In genomic region chr2:207042155-207042554, GRCh38 we compare ENCODE assay signal across 19 cellular contexts.
A peak's percentile ranks its signal among the peaks of the same experiment; 100 is the strongest.
DNase-seq lines count a peak whose midpoint lies in the region; ATAC-seq and TF ChIP-seq lines count a peak whose summit lies in the region.
"Had no signal": no experiment of that assay in that cellular context is flagged by ENCODE, and none has a peak within 500 bp of the region (broad histone marks: within the 10 kb centered on the region; RNA-seq: fewer than 3 reads in every experiment).

No MANE protein-coding gene starts in this region.

- no peaks in the 10 kb centered on the region; a peak in 1 of 7 replicates for H3K36me3 Mint-ChIP-seq in H9 (ENCODE audit: insufficient read depth in 1 of 3, low read depth in 3 of 3)

- TF ChIP-seq POLR2A in right lobe of liver (IDR thresholded peaks at IDR 0.05), result no peak

- H4K91ac ChIP-seq in H9 (ENCODE audit: insufficient read length, low read depth, low read length), result no peak overlapping the region

- H3K27me3 Mint-ChIP-seq in H9 (ENCODE audit: low read depth), result no peaks in the 10 kb centered on the region

- intact Hi-C loops in tibial artery (cut with DNase I; ENCODE audit: low total_unique reads), result loop anchor here (5.0 to 10.0 kb wide), 2 partner anchors 93 to 125 kb away; partner anchors contain the start of gene KLF7
- intact Hi-C loops in right lobe of liver (cut with DNase I), result no loop called here

- H3K56ac ChIP-seq in H9 (ENCODE audit: insufficient read length, low read depth, low read length), result no peak overlapping the region

- H3K4me2 ChIP-seq in H9 (ENCODE audit: insufficient read depth, insufficient read length, low read length), result no peak overlapping the region
- H3K4me2 ChIP-seq: PC-9 had no signal

- no peak overlapping the region for H3K4ac ChIP-seq in H9 (ENCODE audit: low read depth, low read length)

- no peak for ATAC-seq in right lobe of liver
- ATAC-seq: left lobe of liver, SK-N-SH treated with all-trans-retinoic acid at 6 μM for 48 hours had no signal

- no peak overlapping the region for H2BK120ac ChIP-seq in H9 (ENCODE audit: low read depth, low read length, poor library complexity, severe bottlenecking)

- no peaks in the 10 kb centered on the region for H3K9me3 Mint-ChIP-seq in H9

- TF ChIP-seq CTCF in tibial artery (IDR thresholded peaks at IDR 0.05) (peak in 1 of 2 experiments; percentile 9), right lobe of liver (IDR thresholded peaks at IDR 0.05) (no peak), H9 (conservative IDR thresholded peaks at IDR 0.05) (no peak)

- DNase-seq in MG63 (no peak), brain pericyte (ENCODE audit: low read depth, low spot score) (peak; percentile 29), tibial artery (no peak), right lobe of liver (no peak), NCI-H128 (lab: John Stamatoyannopoulos, UW; ENCODE audit: unreplicated experiment) (no peak), H9 (no peak)
- DNase-seq: activated CD4-positive, alpha-beta T cell treated with anti-CD3 and anti-CD28 coated beads, Interleukin-2, amount 50 U/mL, for 4 hours; activated T-cell treated with anti-CD3 and anti-CD28 coated beads, Interleukin-2, amount 50 U/mL, for 48 hours; dermis blood vessel endothelial cell; DMS79; GOT3; Kasumi-1; NCI-H1694 treated with DMSO at 0.1 percent for 48 hours; NCI-H524; PC-9 had no signal

- no peaks in the 10 kb centered on the region for H3K9me3 ChIP-seq in MG63
- no peaks in the 10 kb centered on the region for H3K9me3 ChIP-seq in tibial artery
- no peaks in the 10 kb centered on the region for H3K9me3 ChIP-seq in right lobe of liver
- H3K9me3 ChIP-seq in H9 (ENCODE audit: control insufficient read depth, low read depth, low read length), result no peaks in the 10 kb centered on the region
- H3K9me3 ChIP-seq: prostate gland had no signal

- no peaks in the 10 kb centered on the region for H4K20me1 ChIP-seq in H9 (ENCODE audit: control insufficient read depth, insufficient read depth, insufficient read length)

- no peak overlapping the region for H3T11ph ChIP-seq in H9 (ENCODE audit: low read length)

- H4K8ac ChIP-seq in H9 (replicated peaks; ENCODE audit: insufficient read length, low read depth, low read length), result no peak overlapping the region

- H2AFZ ChIP-seq in H9 (ENCODE audit: low read length), result no peak overlapping the region
- H2AFZ ChIP-seq: PC-9 had no signal

- no peak overlapping the region for H2BK5ac ChIP-seq in H9 (ENCODE audit: insufficient read length, low read length)

- H3K4me3 Mint-ChIP-seq in H9, result no peak overlapping the region

- no peak overlapping the region for H2AK5ac ChIP-seq in H9 (ENCODE audit: insufficient read length, low read length)

- H3K23ac ChIP-seq in H9 (ENCODE audit: insufficient read length, low read depth, low read length), result no peak overlapping the region

- no peak overlapping the region for H4K5ac ChIP-seq in H9 (ENCODE audit: insufficient read length, low read depth, low read length)

- peak overlapping the region; percentile 71 for H3K27ac ChIP-seq in layer of hippocampus (ENCODE audit: low read depth, low read length)
- peak overlapping the region; percentile 55 to 70 for H3K27ac ChIP-seq in tibial artery
- no peak overlapping the region for H3K27ac ChIP-seq in right lobe of liver
- H3K27ac ChIP-seq in H9 (ENCODE audit: insufficient read length, low read depth, low read length), result no peak overlapping the region
- H3K27ac ChIP-seq: PC-9, prostate gland had no signal

- H3K4me3 ChIP-seq in MG63 (peak overlapping the region; percentile 9; the same call in 1 of the 2 replicates), tibial artery (peak overlapping the region; percentile 35 to 47), right lobe of liver (no peak overlapping the region)
- H3K4me3 ChIP-seq: PC-9, prostate gland had no signal

- H3K79me2 ChIP-seq in H9 (ENCODE audit: insufficient read depth, low read length), result no peaks in the 10 kb centered on the region

- peaks cover 0 to 36% (median 26%) of the 10 kb centered on the region in 4 donors for H3K4me1 ChIP-seq in tibial artery
- H3K4me1 ChIP-seq in right lobe of liver, result no peaks in the 10 kb centered on the region
- H3K4me1 ChIP-seq in H9 (ENCODE audit: insufficient read depth, low read length), result peaks cover 12% of the 10 kb centered on the region; the same call in 1 of the 2 replicates
- H3K4me1 ChIP-seq: prostate gland had no signal

- H3K14ac ChIP-seq in H9 (ENCODE audit: insufficient read depth, low read length), result no peak overlapping the region

- 77% methylated on average over 5 of the region's 5 CpGs for WGBS in right lobe of liver (ENCODE audit: insufficient coverage, low coverage, low lambda C conversion rate, missing lambda C conversion rate)
- no CpG with 5 or more reads among the region's 5 CpGs for WGBS in H9 (ENCODE audit: extremely low coverage, insufficient read length, low lambda C conversion rate)

- H2BK12ac ChIP-seq in H9 (ENCODE audit: insufficient read length, low read depth, low read length), result no peak overlapping the region

- no peaks in the 10 kb centered on the region for H3K23me2 ChIP-seq in H9 (ENCODE audit: insufficient read length, low read depth, low read length, poor library complexity, severe bottlenecking)

- H2BK15ac ChIP-seq in H9 (ENCODE audit: low read depth, low read length), result no peak overlapping the region

- H2BK20ac ChIP-seq in H9 (ENCODE audit: low read depth, low read length, poor library complexity, severe bottlenecking), result no peak overlapping the region

- H3K36me3 ChIP-seq in MG63 (no peaks in the 10 kb centered on the region), tibial artery (no peaks in the 10 kb centered on the region), right lobe of liver (no peaks in the 10 kb centered on the region)
- H3K36me3 ChIP-seq: prostate gland had no signal

- no peak overlapping the region for H3K18ac ChIP-seq in H9 (ENCODE audit: insufficient read length, low read depth, low read length)

- no peak overlapping the region for H3K9ac ChIP-seq in H9 (ENCODE audit: extremely low read depth, insufficient read length, low read length)

- no peaks in the 10 kb centered on the region for H3K27me3 ChIP-seq in MG63
- no peaks in the 10 kb centered on the region for H3K27me3 ChIP-seq in layer of hippocampus (ENCODE audit: control insufficient read depth, insufficient read depth, low read length)
- no peaks in the 10 kb centered on the region for H3K27me3 ChIP-seq in tibial artery
- no peaks in the 10 kb centered on the region for H3K27me3 ChIP-seq in right lobe of liver
- H3K27me3 ChIP-seq in H9 (ENCODE audit: insufficient read depth, low read length), result no peaks in the 10 kb centered on the region

- H3K79me1 ChIP-seq in H9 (ENCODE audit: insufficient read depth, low read depth, low read length, poor library complexity, severe bottlenecking), result no peaks in the 10 kb centered on the region

- peak overlapping the region in 1 of 3 experiments; percentile 20; a peak in 1 of 7 replicates for H3K27ac Mint-ChIP-seq in H9

- peaks cover 42 to 54% of the 10 kb centered on the region in 2 experiments for H3K4me1 Mint-ChIP-seq in H9

Comparison
In these comparisons a context has a peak if more than half of its experiments do, and no peak if none do; other contexts are left out.
1. H3K4me3 ChIP-seq: peak in MG63 (single experiment) and tibial artery (2 of 2); none in right lobe of liver (0 of 3).
2. H3K27ac ChIP-seq: peak in layer of hippocampus (single experiment) and tibial artery (2 of 2); none in right lobe of liver (0 of 3) and H9 (single experiment).